In the genomic region with DNA sequence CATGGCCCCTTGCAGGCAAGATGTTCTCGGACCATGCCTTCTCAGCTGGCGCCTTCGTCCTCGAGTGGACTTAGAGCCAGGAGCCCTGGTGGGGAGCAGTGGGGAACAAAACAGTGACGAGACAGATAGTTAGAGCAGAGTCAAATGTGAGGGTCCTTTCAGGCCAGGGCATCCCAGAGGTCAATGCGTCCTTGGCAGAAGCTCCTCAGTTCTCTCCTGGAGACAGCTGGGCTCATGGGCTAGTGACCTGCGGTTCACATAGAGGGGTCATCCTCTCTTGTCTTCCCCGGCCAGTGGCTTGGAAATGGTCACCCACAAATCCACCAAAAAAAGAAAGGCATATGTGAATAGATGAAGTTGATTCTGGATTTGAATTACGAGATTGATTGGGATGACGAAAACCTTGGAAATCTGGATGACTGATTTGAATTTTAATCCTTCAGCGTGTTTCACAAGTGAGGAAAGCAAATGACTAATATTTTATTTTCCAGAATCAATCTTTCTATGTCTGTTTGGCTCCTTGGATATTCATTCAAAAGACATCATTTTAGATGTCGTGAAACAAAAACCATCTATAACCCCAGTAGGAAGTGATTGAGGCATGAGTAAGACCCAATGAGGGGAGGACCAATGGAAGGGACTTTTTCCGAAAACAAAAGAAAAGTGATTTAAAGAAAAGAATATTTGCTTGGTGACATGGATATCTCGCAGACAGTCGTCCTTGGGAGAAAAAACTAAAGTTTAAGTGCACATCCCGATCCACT, we compare ENCODE assay signal across 13 cellular contexts.
DNase-seq lines count a peak whose midpoint lies in the region; ATAC-seq and TF ChIP-seq lines count a peak whose summit lies in the region.
"Had no signal": no experiment of that assay in that cellular context is flagged by ENCODE, and none has a peak within 500 bp of the region (broad histone marks: within the 10 kb centered on the region; RNA-seq: fewer than 3 reads in every experiment).

No MANE protein-coding gene starts in this region.

- TF ChIP-seq CTCF in cardiac fibroblast (IDR thresholded peaks at IDR 0.05; ENCODE audit: low read depth, low read length): no peak
- TF ChIP-seq CTCF in nephron (IDR thresholded peaks at IDR 0.05; ENCODE audit: unreplicated experiment in 3 of 3): no peak

- no peak overlapping the region for H3K4me3 Mint-ChIP-seq in nephron
- H3K4me3 Mint-ChIP-seq in natural killer cell treated with Interleukin-12 subunit alpha and Interleukin-12 subunit beta and Interleukin-15 and Interleukin-18, amount 100 ng/mL, for 72 hours: no peak overlapping the region
- H3K4me3 Mint-ChIP-seq: naive B cell, T-helper 17 cell had no signal

- H3K4me1 ChIP-seq in ACC112 (ENCODE audit: control insufficient read depth, insufficient read depth, low read length, unreplicated experiment): peaks cover 25% of the 10 kb centered on the region

- H3K36me3 ChIP-seq in ACC112 (ENCODE audit: insufficient read depth, low read length): no peaks in the 10 kb centered on the region
- H3K36me3 ChIP-seq: cardiac muscle cell had no signal

- peak overlapping the region in 2 of 3 experiments; percentile 86 to 96 for H3K27ac Mint-ChIP-seq in nephron
- H3K27ac Mint-ChIP-seq in natural killer cell treated with Interleukin-12 subunit alpha and Interleukin-12 subunit beta and Interleukin-15 and Interleukin-18, amount 100 ng/mL, for 72 hours: no peak overlapping the region
- H3K27ac Mint-ChIP-seq: naive B cell, T-helper 17 cell had no signal

- no peaks in the 10 kb centered on the region for H3K79me2 ChIP-seq in ACC112 (ENCODE audit: control insufficient read depth, insufficient read depth, low read length, unreplicated experiment)

- peak overlapping the region; percentile 38 for H2AFZ ChIP-seq in ACC112 (ENCODE audit: low read length, unreplicated experiment)

- peaks cover 3% of the 10 kb centered on the region for H3K27me3 Mint-ChIP-seq in nephron (ENCODE audit: low read depth)
- H3K27me3 Mint-ChIP-seq in natural killer cell treated with Interleukin-12 subunit alpha and Interleukin-12 subunit beta and Interleukin-15 and Interleukin-18, amount 100 ng/mL, for 72 hours: peaks cover 13 to 15% of the 10 kb centered on the region in 2 donors

- H3K4me1 Mint-ChIP-seq in nephron: peaks cover 27% of the 10 kb centered on the region
- H3K4me1 Mint-ChIP-seq in natural killer cell treated with Interleukin-12 subunit alpha and Interleukin-12 subunit beta and Interleukin-15 and Interleukin-18, amount 100 ng/mL, for 72 hours (ENCODE audit: low read depth in 2 of 2): peaks cover 0 to 3% of the 10 kb centered on the region in 2 donors
- H3K4me1 Mint-ChIP-seq: naive B cell, T-helper 17 cell had no signal

- H3K36me3 Mint-ChIP-seq in nephron (ENCODE audit: low read depth): no peaks in the 10 kb centered on the region
- no peaks in the 10 kb centered on the region for H3K36me3 Mint-ChIP-seq in natural killer cell treated with Interleukin-12 subunit alpha and Interleukin-12 subunit beta and Interleukin-15 and Interleukin-18, amount 100 ng/mL, for 72 hours

- H3K4me3 ChIP-seq in ACC112 (ENCODE audit: low read depth, low read length) (peak overlapping the region; percentile 66), cardiac fibroblast (replicated peaks in 1 of 2; ENCODE audit: low read depth in 2 of 2, low read length in 2 of 2) (peak overlapping the region in 1 of 2 donors; percentile 16)
- H3K4me3 ChIP-seq: cardiac muscle cell had no signal

- no peak for ATAC-seq in natural killer cell treated with Interleukin-12 subunit alpha and Interleukin-12 subunit beta and Interleukin-15 and Interleukin-18, amount 100 ng/mL, for 72 hours
- ATAC-seq: T-helper 17 cell had no signal

- peak overlapping the region; percentile 99 for H3K27ac ChIP-seq in ACC112 (ENCODE audit: low read depth, low read length)
- H3K27ac ChIP-seq: cardiac muscle cell had no signal

- H3K27me3 ChIP-seq in ACC112 (ENCODE audit: insufficient read depth, low read length): no peaks in the 10 kb centered on the region
- H3K27me3 ChIP-seq: cardiac muscle cell had no signal

- DNase-seq in HS-27A (ENCODE audit: low read depth) (peak; percentile 61), cardiac fibroblast (ENCODE audit: low read depth in 2 of 2) (peak; percentile 37 to 93)
- DNase-seq in natural killer cell treated with Interleukin-12 subunit alpha and Interleukin-12 subunit beta and Interleukin-15 and Interleukin-18, amount 100 ng/mL, for 72 hours (ENCODE audit: low spot score): no peak
- no peak for DNase-seq in activated CD4-positive, alpha-beta T cell treated with anti-CD3 and anti-CD28 coated beads for 1 hour
- no peak for DNase-seq in activated CD4-positive, CD25-positive, alpha-beta regulatory T cell treated with anti-CD3 and anti-CD28 coated beads, Interleukin-2, amount 50 U/mL, for 72 hours
- DNase-seq in stimulated activated CD4-positive, alpha-beta T cell treated with anti-CD3 and anti-CD28 coated beads, Interleukin-4, amount 100 ng/mL, for 24 hours: no peak
- DNase-seq: activated effector memory CD4-positive, alpha-beta T cell treated with Interleukin-2 at 50 U/mL for 16 hours; islet precursor cell; naive B cell; T-helper 17 cell had no signal

- peaks cover under 1% of the 10 kb centered on the region for H3K9me3 Mint-ChIP-seq in nephron
- H3K9me3 Mint-ChIP-seq in natural killer cell treated with Interleukin-12 subunit alpha and Interleukin-12 subunit beta and Interleukin-15 and Interleukin-18, amount 100 ng/mL, for 72 hours: no peaks in the 10 kb centered on the region

Comparison
In these comparisons a context has a peak if more than half of its experiments do, and no peak if none do; other contexts are left out.
1. DNase-seq: peak in HS-27A (single experiment) and cardiac fibroblast (2 of 2); none in natural killer cell treated with Interleukin-12 subunit alpha and Interleukin-12 subunit beta and Interleukin-15 and Interleukin-18, amount 100 ng/mL, for 72 hours (single experiment), activated CD4-positive, alpha-beta T cell treated with anti-CD3 and anti-CD28 coated beads for 1 hour (single experiment), activated CD4-positive, CD25-positive, alpha-beta regulatory T cell treated with anti-CD3 and anti-CD28 coated beads, Interleukin-2, amount 50 U/mL, for 72 hours (single experiment) and stimulated activated CD4-positive, alpha-beta T cell treated with anti-CD3 and anti-CD28 coated beads, Interleukin-4, amount 100 ng/mL, for 24 hours (single experiment).
2. H3K27ac Mint-ChIP-seq: peak in nephron (2 of 3); none in natural killer cell treated with Interleukin-12 subunit alpha and Interleukin-12 subunit beta and Interleukin-15 and Interleukin-18, amount 100 ng/mL, for 72 hours (0 of 2).